15 cellular contexts compared by ENCODE assay signal in the genomic region with DNA sequence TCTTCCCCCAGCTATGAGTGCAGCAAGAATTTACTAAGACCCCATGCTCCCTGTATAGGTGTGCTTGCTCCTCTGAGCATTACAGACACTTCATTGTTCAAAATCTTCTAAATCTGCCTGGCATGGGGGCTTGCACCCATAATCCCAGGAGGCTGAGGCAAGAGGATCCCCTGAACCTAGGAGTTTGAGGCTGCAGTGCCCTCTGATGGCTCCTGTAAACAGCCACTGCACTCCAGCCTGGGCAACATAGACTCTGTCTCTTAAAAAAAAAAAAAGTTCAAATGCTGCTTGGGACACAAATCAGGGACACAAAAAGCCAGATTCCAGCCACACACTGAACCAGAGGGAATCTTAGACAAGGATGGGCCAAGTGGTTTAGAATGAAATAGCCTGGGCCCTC. TPM values are rescaled to one million over a fixed set of nuclear protein-coding genes. Genes with fewer than 3 reads are reported as not detected.
A peak's percentile ranks its signal among the peaks of the same experiment; 100 is the strongest.
DNase-seq lines count a peak whose midpoint lies in the region; ATAC-seq, FAIRE-seq and TF ChIP-seq lines count a peak whose summit lies in the region.
"Had no signal": no experiment of that assay in that cellular context is flagged by ENCODE, and none has a peak within 500 bp of the region (broad histone marks: within the 10 kb centered on the region; RNA-seq: fewer than 3 reads in every experiment).

No MANE protein-coding gene starts in this region.

- POLR2A ChIA-PET in endothelial cell of umbilical vein (lab: Charles Lee): no interaction called here

- no peak overlapping the region for H3K27ac ChIP-seq in right atrium auricular region
- no peak overlapping the region for H3K27ac ChIP-seq in endothelial cell of umbilical vein (ENCODE audit: insufficient read depth, low read depth, low read length)
- H3K27ac ChIP-seq: BLaER1, colonic mucosa, KMS-11 had no signal

- H3K4me3 ChIP-seq in right atrium auricular region (no peak overlapping the region), endothelial cell of umbilical vein (replicated peaks in 1 of 3; ENCODE audit: insufficient read depth in 1 of 3, low read depth in 1 of 3, low read length in 3 of 3) (no peak overlapping the region)
- H3K4me3 ChIP-seq: BLaER1, colonic mucosa had no signal

- ATAC-seq in Right ventricle myocardium inferior (no peak), GM21529 (IDR thresholded peaks at IDR 0.05; ENCODE audit: unreplicated experiment) (no peak), HG03571 (IDR thresholded peaks at IDR 0.05; ENCODE audit: unreplicated experiment) (no peak)

- no peaks in the 10 kb centered on the region for H3K9me1 ChIP-seq in endothelial cell of umbilical vein (replicated peaks; ENCODE audit: control insufficient read depth, extremely low read depth, insufficient read depth, low read length)

- FAIRE-seq in endothelial cell of umbilical vein (lab: Jason Lieb, UNC): peak; percentile 31
- FAIRE-seq: G401.6 had no signal

- no peaks in the 10 kb centered on the region for H4K20me1 ChIP-seq in endothelial cell of umbilical vein (replicated peaks; ENCODE audit: control insufficient read depth, extremely low read depth, insufficient read depth, low read length)

- H3K9me3 ChIP-seq in right atrium auricular region: no peaks in the 10 kb centered on the region
- H3K9me3 ChIP-seq in endothelial cell of umbilical vein (replicated peaks; ENCODE audit: control insufficient read depth, insufficient read depth, low read length): no peaks in the 10 kb centered on the region
- H3K9me3 ChIP-seq: BLaER1, colonic mucosa had no signal

- dilution Hi-C loops in endothelial cell of umbilical vein (cut with MboI; ENCODE audit: extremely low pct_ligation_motif_present, low sequenced_read_pairs): no loop called here

- H3K27me3 ChIP-seq in right atrium auricular region: no peaks in the 10 kb centered on the region
- H3K27me3 ChIP-seq in endothelial cell of umbilical vein (ENCODE audit: control insufficient read depth in 2 of 2, insufficient read depth in 2 of 2, low read length in 2 of 2): no peaks in the 10 kb centered on the region
- H3K27me3 ChIP-seq: BLaER1, colonic mucosa had no signal

- intact Hi-C loops in Right ventricle myocardium inferior (cut with DNase I) (no loop called here), endothelial cell of umbilical vein (cut with micrococcal nuclease) (no loop called here)

- TF ChIP-seq CTCF in right atrium auricular region (IDR thresholded peaks at IDR 0.05) (no peak), endothelial cell of umbilical vein (IDR thresholded peaks at IDR 0.05; ENCODE audit: extremely low read depth in 1 of 2, insufficient read depth in 1 of 2, low read depth in 1 of 2, low read length in 2 of 2) (no peak)

- DNase-seq in Right ventricle myocardium inferior (ENCODE audit: missing footprints) (peak; percentile 25), right atrium auricular region (ENCODE audit: low spot score) (no peak), OCI-M1 (lab: John Stamatoyannopoulos, UW) (peak; percentile 22), endothelial cell of umbilical vein (ENCODE audit: low read depth, low spot score) (no peak), T-helper 1 cell (no peak), DMS114 treated with DMSO at 0.1 percent for 48 hours (lab: John Stamatoyannopoulos, UW; ENCODE audit: unreplicated experiment) (no peak)
- DNase-seq: activated naive CD8-positive, alpha-beta T cell treated with anti-CD3 and anti-CD28 coated beads, Interleukin-2, amount 10 ng/mL, durations not matched to agents 7 days and 5 days; colonic mucosa; NCI-H2029 treated with DMSO at 0.1 percent for 48 hours; stimulated activated CD4-positive, alpha-beta T cell treated with anti-CD3 and anti-CD28 coated beads, Interleukin-2, amount 100 ng/mL, for 24 hours had no signal

- CTCF ChIA-PET in endothelial cell of umbilical vein (lab: Charles Lee): interaction anchor here (0.8 to 20.3 kb wide), 3 partner anchors 11 to 49 kb away, joined by 3 to 237 read pairs (median 16); no protein-coding TSS in a partner anchor

- H3K79me2 ChIP-seq in endothelial cell of umbilical vein (ENCODE audit: control insufficient read depth, insufficient read depth, low read length): no peaks in the 10 kb centered on the region

- H3K4me2 ChIP-seq in endothelial cell of umbilical vein (ENCODE audit: insufficient read depth, low read length): no peak overlapping the region
- H3K4me2 ChIP-seq: BLaER1, KMS-11 had no signal

- no peak overlapping the region for H2AFZ ChIP-seq in endothelial cell of umbilical vein (ENCODE audit: low read depth, low read length)

- peaks cover 0 to 14% of the 10 kb centered on the region in 2 donors for H3K4me1 ChIP-seq in right atrium auricular region
- peaks cover 12% of the 10 kb centered on the region for H3K4me1 ChIP-seq in endothelial cell of umbilical vein (ENCODE audit: control insufficient read depth, extremely low read depth, insufficient read depth, low read length)

- BruUV-seq in endothelial cell of umbilical vein (replicated peaks; lab: Mats Ljungman, UMichigan): no TSS peak

- no peak for TF ChIP-seq POLR2A in endothelial cell of umbilical vein (IDR thresholded peaks at IDR 0.05; ENCODE audit: low read depth, low read length)

- H3K9ac ChIP-seq in endothelial cell of umbilical vein (replicated peaks; ENCODE audit: extremely low read depth, insufficient read depth, low read length): no peak overlapping the region
- H3K9ac ChIP-seq: BLaER1, KMS-11 had no signal

- no peaks in the 10 kb centered on the region for H3K36me3 ChIP-seq in right atrium auricular region
- H3K36me3 ChIP-seq in endothelial cell of umbilical vein (ENCODE audit: control insufficient read depth in 2 of 2, extremely low read depth in 1 of 2, insufficient read depth in 2 of 2, low read length in 2 of 2): no peaks in the 10 kb centered on the region
- H3K36me3 ChIP-seq: BLaER1, colonic mucosa had no signal

TF ChIP-seq in endothelial cell of umbilical vein, 7 proteins besides CTCF, POLR2A, EP300 and RAD21:
- TF ChIP-seq FOS (IDR thresholded peaks at IDR 0.05; ENCODE audit: borderline replicate concordance, insufficient read depth, low read length) (no peak), GATA2 (IDR thresholded peaks at IDR 0.05; ENCODE audit: insufficient read depth, insufficient read length, low read depth, low read length) (no peak), POLR2AphosphoS5 (IDR thresholded peaks at IDR 0.05; ENCODE audit: insufficient read depth, low read depth, low read length) (no peak), JUN (IDR thresholded peaks at IDR 0.05; ENCODE audit: borderline replicate concordance, insufficient read depth, insufficient read length, low read depth) (no peak), EZH2 (IDR thresholded peaks at IDR 0.05; ENCODE audit: borderline replicate concordance, low read depth, low read length, severe bottlenecking) (no peak), MYC (IDR thresholded peaks at IDR 0.05; ENCODE audit: low read depth, low read length) (no peak)
- TF ChIP-seq, protein P1, sequence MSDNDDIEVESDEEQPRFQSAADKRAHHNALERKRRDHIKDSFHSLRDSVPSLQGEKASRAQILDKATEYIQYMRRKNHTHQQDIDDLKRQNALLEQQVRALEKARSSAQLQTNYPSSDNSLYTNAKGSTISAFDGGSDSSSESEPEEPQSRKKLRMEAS (IDR thresholded peaks at IDR 0.05; ENCODE audit: insufficient read depth, insufficient read length): no peak

RNA-seq across cellular contexts. Expression of a gene that starts 3.4 kb away (rescaled TPM):
- 9.8 TPM for total RNA-seq in Right ventricle myocardium inferior
- total RNA-seq in right atrium auricular region: 10 to 100 TPM in 1 of 2 donors, 1 to 10 TPM in 1; 6.6 to 10.7 TPM
- total RNA-seq in endothelial cell of umbilical vein: 69.4 and 76.5 TPM in 2 replicates
- polyA plus RNA-seq in endothelial cell of umbilical vein: 104 and 105 TPM in 2 replicates
- polyA plus RNA-seq in endothelial cell of umbilical vein (2011; cell fraction: cytosol; rRNA removed): 84.5 and 86.8 TPM in 2 replicates
- polyA plus RNA-seq in endothelial cell of umbilical vein (2011; cell fraction: nucleus; rRNA removed): 48.1 and 56.4 TPM in 2 replicates
- polyA plus RNA-seq in endothelial cell of umbilical vein (2012): 76.1 and 79.8 TPM in 2 replicates
- 42.4 and 44.3 TPM in 2 replicates for polyA minus RNA-seq in endothelial cell of umbilical vein
- polyA minus RNA-seq in endothelial cell of umbilical vein (2011; cell fraction: cytosol; rRNA and poly(A)+ RNA removed): 29.4 TPM
- polyA minus RNA-seq in endothelial cell of umbilical vein (2011; cell fraction: nucleus; rRNA and poly(A)+ RNA removed): 10.6 and 13.3 TPM in 2 replicates

RNA-seq across cellular contexts. Expression of a gene that starts 22.7 kb away (rescaled TPM):
- total RNA-seq in Right ventricle myocardium inferior (not detected), right atrium auricular region (not detected), endothelial cell of umbilical vein (9.4 and 13.3 TPM in 2 replicates)
- polyA plus RNA-seq in endothelial cell of umbilical vein: 3.6 and 3.7 TPM in 2 replicates
- 2.7 and 2.9 TPM in 2 replicates for polyA plus RNA-seq in endothelial cell of umbilical vein (2011; cell fraction: cytosol; rRNA removed)
- polyA plus RNA-seq in endothelial cell of umbilical vein (2011; cell fraction: nucleus; rRNA removed): 2.1 and 3.5 TPM in 2 replicates
- polyA plus RNA-seq in endothelial cell of umbilical vein (2012): 4.7 and 12.3 TPM in 2 replicates
- polyA minus RNA-seq in endothelial cell of umbilical vein: 2.0 and 2.4 TPM in 2 replicates
- polyA minus RNA-seq in endothelial cell of umbilical vein (2011; cell fraction: cytosol; rRNA and poly(A)+ RNA removed): 6.2 TPM
- 1.4 and 1.5 TPM in 2 replicates for polyA minus RNA-seq in endothelial cell of umbilical vein (2011; cell fraction: nucleus; rRNA and poly(A)+ RNA removed)

RNA-seq across cellular contexts. Expression of a gene that starts 27.6 kb away (rescaled TPM):
- total RNA-seq in Right ventricle myocardium inferior: 0.24 TPM
- under 1 TPM in 1 of 2 donors, not detected in 1; 0.47 TPM for total RNA-seq in right atrium auricular region
- 0.71 and 2.2 TPM in 2 replicates for total RNA-seq in endothelial cell of umbilical vein
- 0.46 and 0.54 TPM in 2 replicates for polyA plus RNA-seq in endothelial cell of umbilical vein
- 0.07 and 0.17 TPM in 2 replicates for polyA plus RNA-seq in endothelial cell of umbilical vein (2011; cell fraction: cytosol; rRNA removed)
- polyA plus RNA-seq in endothelial cell of umbilical vein (2011; cell fraction: nucleus; rRNA removed): 0.76 and 0.80 TPM in 2 replicates
- polyA plus RNA-seq in endothelial cell of umbilical vein (2012): 0.71 and 0.75 TPM in 2 replicates
- polyA minus RNA-seq in endothelial cell of umbilical vein: 0.13 TPM in 1 of 2 replicates, not detected in the other
- 4.0 TPM for polyA minus RNA-seq in endothelial cell of umbilical vein (2011; cell fraction: cytosol; rRNA and poly(A)+ RNA removed)
- polyA minus RNA-seq in endothelial cell of umbilical vein (2011; cell fraction: nucleus; rRNA and poly(A)+ RNA removed): 0.34 TPM in 1 of 2 replicates, not detected in the other

Comparison
In these comparisons a context has a peak if more than half of its experiments do, and no peak if none do; other contexts are left out.
1. DNase-seq: peak in Right ventricle myocardium inferior (single experiment) and OCI-M1 (single experiment); none in right atrium auricular region (single experiment), endothelial cell of umbilical vein (single experiment), T-helper 1 cell (0 of 5) and DMS114 treated with DMSO at 0.1 percent for 48 hours (single experiment).
2. RNA of a gene that starts 22.7 kb away (total RNA-seq): 9.4 to 13.3 TPM in endothelial cell of umbilical vein; not detected in Right ventricle myocardium inferior (single experiment) and not detected in right atrium auricular region; every median in the first group is over 10 times any median in the second.